Comparison of ENCODE assay signal across 1 cellular context in genomic region chr22:38567531-38568245, GRCh38.
TF ChIP-seq lines count a peak whose summit lies in the region.

No MANE protein-coding gene starts in this region.

TF ChIP-seq in GM23338, 12 proteins besides CTCF, POLR2A, EP300 and RAD21:
- no peak for TF ChIP-seq ZNF462 (CRISPR knock-in tag; IDR thresholded peaks at IDR 0.05)
- no peak for TF ChIP-seq REST (IDR thresholded peaks at IDR 0.05; ENCODE audit: unreplicated experiment)
- no peak for TF ChIP-seq CREB1 (CRISPR knock-in tag; IDR thresholded peaks at IDR 0.05; ENCODE audit: low read depth)
- TF ChIP-seq EZH2 (IDR thresholded peaks at IDR 0.05; ENCODE audit: low read depth, unreplicated experiment), result no peak
